Comparison of ENCODE assay signal across 29 cellular contexts in the genomic region with DNA sequence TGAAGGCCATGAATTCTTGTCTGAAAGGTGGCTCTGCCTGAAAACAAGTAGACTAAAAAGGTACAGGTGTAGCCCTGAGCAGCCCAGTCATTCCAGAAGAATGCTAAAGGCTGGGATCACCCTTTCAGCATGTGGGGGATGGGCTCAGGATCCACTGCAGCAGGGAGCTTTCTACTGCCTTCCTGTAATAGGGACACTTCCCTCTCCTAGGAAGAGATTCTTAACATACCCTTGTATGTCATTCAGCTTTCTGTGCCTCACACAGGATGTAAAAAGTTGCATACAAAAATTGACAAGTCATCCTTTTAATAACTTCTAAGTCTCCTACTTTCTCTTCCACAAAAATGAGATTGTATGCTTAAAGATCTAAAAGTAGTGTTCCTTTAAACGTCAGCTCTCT.
A peak's percentile ranks its signal among the peaks of the same experiment; 100 is the strongest.
DNase-seq lines count a peak whose midpoint lies in the region; ATAC-seq, FAIRE-seq and TF ChIP-seq lines count a peak whose summit lies in the region.
"Had no signal": no experiment of that assay in that cellular context is flagged by ENCODE, and none has a peak within 500 bp of the region (broad histone marks: within the 10 kb centered on the region; RNA-seq: fewer than 3 reads in every experiment).

No MANE protein-coding gene starts in this region.

- H2AFZ ChIP-seq in HepG2 (ENCODE audit: low read length): no peak overlapping the region
- H2AFZ ChIP-seq: GM23248, PC-9 had no signal

- H3K36me3 ChIP-seq in HepG2 (replicated peaks in 1 of 2; ENCODE audit: control insufficient read depth in 1 of 2, insufficient read depth in 2 of 2, low read length in 2 of 2) (no peaks in the 10 kb centered on the region), right lobe of liver (no peaks in the 10 kb centered on the region), bronchial epithelial cell (ENCODE audit: control insufficient read depth, insufficient read depth, low read length) (no peaks in the 10 kb centered on the region), iPS-20b (ENCODE audit: insufficient read depth, low read depth, low read length) (no peaks in the 10 kb centered on the region), body of pancreas (replicated peaks in 1 of 2; ENCODE audit: insufficient read depth in 1 of 2, low read depth in 2 of 2) (no peaks in the 10 kb centered on the region)
- H3K36me3 ChIP-seq: MG63, transverse colon had no signal

- no peak overlapping the region for H3K4me3 Mint-ChIP-seq in CD14-positive monocyte
- H3K4me3 Mint-ChIP-seq: activated CD4-positive, alpha-beta memory T cell treated with anti-CD3 and anti-CD28 coated beads for 36 hours; activated T-helper 1 cell treated with anti-CD3 and anti-CD28 coated beads, Interleukin-12 subunit alpha, Interleukin-12 subunit beta, Interleukin-2, Interleukin-4 antibody, amounts not matched to agents 30 ng/mL and 10 ng/mL and 1 ng/mL, durations not matched to agents 14 hours and 24 hours and 36 hours; CD4-positive, CD25-positive, alpha-beta regulatory T cell; nephron; stimulated activated effector memory CD8-positive, alpha-beta T cell treated with anti-CD3 and anti-CD28 coated beads, Interleukin-12 subunit alpha, Interleukin-12 subunit beta, amount 100 ng/mL, for 72 hours had no signal

- TF ChIP-seq RAD21 in HepG2 (CRISPR knock-in tag; IDR thresholded peaks at IDR 0.05): no peak

- in situ Hi-C loops in HepG2 (cut with HindIII; ENCODE audit: extremely low pct_ligation_motif_present, low pct_unique_long_range_greater_than_20kb): no loop called here

- no peaks in the 10 kb centered on the region for H3K9me3 ChIP-seq in HepG2 (ENCODE audit: low read length)
- no peaks in the 10 kb centered on the region for H3K9me3 ChIP-seq in right lobe of liver
- H3K9me3 ChIP-seq in iPS-20b (ENCODE audit: insufficient read depth, low read depth, low read length): no peaks in the 10 kb centered on the region
- no peaks in the 10 kb centered on the region for H3K9me3 ChIP-seq in body of pancreas
- H3K9me3 ChIP-seq: MG63, transverse colon had no signal

- TF ChIP-seq EP300 in HepG2 (IDR thresholded peaks at IDR 0.05; ENCODE audit: low read depth in 2 of 2, low read length in 2 of 2) (no peak), HepG2 (CRISPR knock-in tag; IDR thresholded peaks at IDR 0.05; ENCODE audit: borderline replicate concordance) (no peak)

- WGBS in HepG2 (ENCODE audit: low lambda C conversion rate): 0% methylated on average over 1 of the region's 1 CpG
- 44% methylated on average over 1 of the region's 1 CpG for WGBS in right lobe of liver (ENCODE audit: insufficient coverage, low coverage, low lambda C conversion rate, missing lambda C conversion rate)
- WGBS in body of pancreas, 2 donors: 20 to 26% methylated on average over 1 of the region's 1 CpG

- no peaks in the 10 kb centered on the region for H4K20me1 ChIP-seq in HepG2 (ENCODE audit: insufficient read depth, low read length)

- no peaks in the 10 kb centered on the region for H3K4me1 Mint-ChIP-seq in CD14-positive monocyte
- H3K4me1 Mint-ChIP-seq: CD4-positive, CD25-positive, alpha-beta regulatory T cell; nephron; stimulated activated effector memory CD8-positive, alpha-beta T cell treated with anti-CD3 and anti-CD28 coated beads, Interleukin-12 subunit alpha, Interleukin-12 subunit beta, amount 100 ng/mL, for 72 hours had no signal

- ATAC-seq in HepG2 (no peak), right lobe of liver (no peak), HG02970 (IDR thresholded peaks at IDR 0.05; ENCODE audit: low FRiP score, unreplicated experiment) (no peak), body of pancreas (no peak)
- ATAC-seq: stimulated activated effector memory CD8-positive, alpha-beta T cell treated with anti-CD3 and anti-CD28 coated beads, Interleukin-12 subunit alpha, Interleukin-12 subunit beta, amount 100 ng/mL, for 72 hours had no signal

- H3K27ac ChIP-seq in HepG2 (ENCODE audit: extremely low read length, insufficient read depth, low read length): no peak overlapping the region
- H3K27ac ChIP-seq in right lobe of liver: no peak overlapping the region
- no peak overlapping the region for H3K27ac ChIP-seq in iPS-20b (ENCODE audit: low read length)
- no peak overlapping the region for H3K27ac ChIP-seq in body of pancreas
- H3K27ac ChIP-seq: GM23248, PC-9, transverse colon had no signal

- intact Hi-C loops in HepG2 (cut with micrococcal nuclease; ENCODE audit: unreplicated experiment) (no loop called here), right lobe of liver (cut with DNase I) (no loop called here), body of pancreas (cut with DNase I) (no loop called here), CD14-positive monocyte (cut with micrococcal nuclease) (no loop called here)

- no peak overlapping the region for H3K4me2 ChIP-seq in HepG2 (ENCODE audit: low read depth, low read length)
- H3K4me2 ChIP-seq: PC-9 had no signal

- POLR2A ChIA-PET in HepG2 (lab: Yijun Ruan, JAX): no interaction called here

- no peak overlapping the region for H3K27ac Mint-ChIP-seq in CD14-positive monocyte
- H3K27ac Mint-ChIP-seq: activated CD4-positive, alpha-beta memory T cell treated with anti-CD3 and anti-CD28 coated beads for 36 hours; activated T-helper 1 cell treated with anti-CD3 and anti-CD28 coated beads, Interleukin-12 subunit alpha, Interleukin-12 subunit beta, Interleukin-2, Interleukin-4 antibody, amounts not matched to agents 30 ng/mL and 10 ng/mL and 1 ng/mL, durations not matched to agents 14 hours and 24 hours and 36 hours; CD4-positive, CD25-positive, alpha-beta regulatory T cell; nephron; stimulated activated effector memory CD8-positive, alpha-beta T cell treated with anti-CD3 and anti-CD28 coated beads, Interleukin-12 subunit alpha, Interleukin-12 subunit beta, amount 100 ng/mL, for 72 hours had no signal

- CTCF ChIA-PET in HepG2 (lab: Yijun Ruan, JAX; ENCODE audit: low intra/inter-chr PET ratio, low total read pairs): no interaction called here

- H3K9ac ChIP-seq in HepG2 (ENCODE audit: insufficient read depth, low read depth, low read length) (no peak overlapping the region), iPS-20b (ENCODE audit: low read depth, low read length) (no peak overlapping the region)
- H3K9ac ChIP-seq: GM23248 had no signal

- H3K4me1 ChIP-seq in HepG2 (ENCODE audit: insufficient read depth, low read length) (no peaks in the 10 kb centered on the region), right lobe of liver (no peaks in the 10 kb centered on the region), iPS-20b (ENCODE audit: insufficient read depth, low read length) (peaks cover 13% of the 10 kb centered on the region), body of pancreas (no peaks in the 10 kb centered on the region)
- H3K4me1 ChIP-seq: transverse colon had no signal

- TF ChIP-seq POLR2A in HepG2 (IDR thresholded peaks at IDR 0.05; ENCODE audit: insufficient read depth in 1 of 2, low read depth in 2 of 2, low read length in 2 of 2): no peak
- TF ChIP-seq POLR2A in right lobe of liver (IDR thresholded peaks at IDR 0.05): no peak
- no peak for TF ChIP-seq POLR2A in body of pancreas (IDR thresholded peaks at IDR 0.05)

- TF ChIP-seq CTCF in HepG2 (CRISPR knock-in tag; IDR thresholded peaks at IDR 0.05): no peak
- TF ChIP-seq CTCF in right lobe of liver (IDR thresholded peaks at IDR 0.05): no peak
- no peak for TF ChIP-seq CTCF in bronchial epithelial cell (IDR thresholded peaks at IDR 0.05; ENCODE audit: insufficient read depth, low read length, severe bottlenecking)
- no peak for TF ChIP-seq CTCF in body of pancreas (IDR thresholded peaks at IDR 0.05)
- TF ChIP-seq CTCF in CD14-positive monocyte (IDR thresholded peaks at IDR 0.05): no peak

- H3K4me3 ChIP-seq in HepG2 (replicated peaks in 1 of 3; ENCODE audit: insufficient read depth in 1 of 3, low read depth in 2 of 3, low read length in 3 of 3): no peak overlapping the region
- H3K4me3 ChIP-seq in right lobe of liver: no peak overlapping the region
- H3K4me3 ChIP-seq in bronchial epithelial cell (ENCODE audit: low read depth, low read length): no peak overlapping the region
- H3K4me3 ChIP-seq in iPS-20b (ENCODE audit: low read length): 0 out of 2 replicates have a peak overlapping the region, but pooled peaks have one; percentile 32
- no peak overlapping the region for H3K4me3 ChIP-seq in body of pancreas
- H3K4me3 ChIP-seq: GM23248, MG63, PC-9, transverse colon had no signal

- H3K36me3 Mint-ChIP-seq in CD14-positive monocyte: no peaks in the 10 kb centered on the region
- H3K36me3 Mint-ChIP-seq: activated CD4-positive, alpha-beta memory T cell treated with anti-CD3 and anti-CD28 coated beads for 36 hours; CD4-positive, CD25-positive, alpha-beta regulatory T cell; stimulated activated effector memory CD8-positive, alpha-beta T cell treated with anti-CD3 and anti-CD28 coated beads, Interleukin-12 subunit alpha, Interleukin-12 subunit beta, amount 100 ng/mL, for 72 hours had no signal

- H3K27me3 Mint-ChIP-seq in CD14-positive monocyte (ENCODE audit: low read depth in 3 of 3): peaks cover 6 to 8% (median 8%) of the 10 kb centered on the region in 3 donors

- FAIRE-seq in HepG2 (lab: Jason Lieb, UNC) (no peak), bronchial epithelial cell (lab: Jason Lieb, UNC) (no peak)
- FAIRE-seq: D721Med, endothelial cell of umbilical vein, GM18507 had no signal

- no peaks in the 10 kb centered on the region for H3K79me2 ChIP-seq in HepG2 (ENCODE audit: insufficient read depth, low read length)

- peaks cover 0 to 12% (median 2%) of the 10 kb centered on the region in 7 donors for H3K9me3 Mint-ChIP-seq in CD14-positive monocyte
- H3K9me3 Mint-ChIP-seq: activated CD4-positive, alpha-beta memory T cell treated with anti-CD3 and anti-CD28 coated beads for 36 hours; activated T-helper 1 cell treated with anti-CD3 and anti-CD28 coated beads, Interleukin-12 subunit alpha, Interleukin-12 subunit beta, Interleukin-2, Interleukin-4 antibody, amounts not matched to agents 30 ng/mL and 10 ng/mL and 1 ng/mL, durations not matched to agents 14 hours and 24 hours and 36 hours; stimulated activated effector memory CD8-positive, alpha-beta T cell treated with anti-CD3 and anti-CD28 coated beads, Interleukin-12 subunit alpha, Interleukin-12 subunit beta, amount 100 ng/mL, for 72 hours had no signal

- no peak for DNase-seq in HepG2 (ENCODE audit: low spot score)
- no peak for DNase-seq in right lobe of liver
- DNase-seq in bronchial epithelial cell (ENCODE audit: low read depth): peak; percentile 74
- no peak for DNase-seq in body of pancreas
- no peak for DNase-seq in CD14-positive monocyte (ENCODE audit: low spot score)
- DNase-seq in NOMO-1 treated with dmso at 0.1 percent for 144 hours (lab: John Stamatoyannopoulos, UW; ENCODE audit: unreplicated experiment): no peak
- DNase-seq: 8988T; activated CD4-positive, alpha-beta memory T cell treated with anti-CD3 and anti-CD28 coated beads for 36 hours; activated CD4-positive, CD25-positive, alpha-beta regulatory T cell treated with anti-CD3 and anti-CD28 coated beads, Interleukin-2, amount 50 U/mL, for 72 hours; activated naive CD4-positive, alpha-beta T cell treated with Interleukin-2 at 50 U/mL for 16 hours; CD4-positive, CD25-positive, alpha-beta regulatory T cell; MG63; NCI-H1105; NCI-H1930; NCI-H510A treated with DMSO at 0.1 percent for 48 hours; PC-9; SHP77; stimulated activated CD4-positive, alpha-beta T cell treated with anti-CD3 and anti-CD28 coated beads, Interleukin-15, amount 100 ng/mL, for 24 hours; T-helper 2 cell; transverse colon had no signal

- no TSS peak for BruUV-seq in HepG2 (replicated peaks; lab: Mats Ljungman, UMichigan)

- H3K27me3 ChIP-seq in HepG2 (ENCODE audit: control insufficient read depth in 1 of 2, insufficient read depth in 2 of 2, low read length in 2 of 2) (peaks cover 0 to 10% of the 10 kb centered on the region in 2 experiments; a peak in 1 of 5 replicates), right lobe of liver (no peaks in the 10 kb centered on the region), bronchial epithelial cell (ENCODE audit: control insufficient read depth, insufficient read depth, low read length) (no peaks in the 10 kb centered on the region), iPS-20b (ENCODE audit: insufficient read depth, low read length) (no peaks in the 10 kb centered on the region), body of pancreas (no peaks in the 10 kb centered on the region)
- H3K27me3 ChIP-seq: MG63, transverse colon had no signal
